ENCODE assay signal across 21 cellular contexts in genomic region chr11:79342686-79343085, GRCh38.
DNase-seq lines count a peak whose midpoint lies in the region.
"Had no signal": no experiment of that assay in that cellular context is flagged by ENCODE, and none has a peak within 500 bp of the region (broad histone marks: within the 10 kb centered on the region; RNA-seq: fewer than 3 reads in every experiment).

No MANE protein-coding gene starts in this region.

- DNase-seq in NCI-H146 (lab: John Stamatoyannopoulos, UW) = peak; percentile 4
- DNase-seq in NCI-H146 treated with DMSO at 0.1 percent for 48 hours (lab: John Stamatoyannopoulos, UW; ENCODE audit: unreplicated experiment) = no peak
- peak; percentile 26 for DNase-seq in Daoy (ENCODE audit: low read depth)
- DNase-seq in NCI-H510A (lab: John Stamatoyannopoulos, UW) = peak; percentile 58
- peak; percentile 75 for DNase-seq in left kidney (ENCODE audit: low read depth, low spot score)
- DNase-seq in NAMALWA (ENCODE audit: low spot score) = no peak
- DNase-seq in NCI-H1436 (lab: John Stamatoyannopoulos, UW) = no peak
- no peak for DNase-seq in EL
- DNase-seq: activated CD4-positive, alpha-beta T cell treated with anti-CD3 and anti-CD28 coated beads for 1 hour; activated CD8-positive, alpha-beta T cell treated with anti-CD3 and anti-CD28 coated beads for 36 hours; CD4-positive, alpha-beta memory T cell; effector memory CD8-positive, alpha-beta T cell; H9; head of caudate nucleus; KG1; MG63; naive thymus-derived CD4-positive, alpha-beta T cell; NCI-H187 treated with DMSO at 0.1 percent for 48 hours; NCI-H446 treated with DMSO at 0.1 percent for 48 hours; Peyer's patch; stimulated activated naive CD4-positive, alpha-beta T cell treated with Interleukin-2 at 50 U/mL for 16 hours had no signal

Comparison
In these comparisons a context has a peak if more than half of its experiments do, and no peak if none do; other contexts are left out.
1. DNase-seq: peak in NCI-H146 (single experiment), Daoy (single experiment), NCI-H510A (single experiment) and left kidney (single experiment); none in NCI-H146 treated with DMSO at 0.1 percent for 48 hours (single experiment), NAMALWA (single experiment), NCI-H1436 (single experiment) and EL (single experiment).